In the genomic region with DNA sequence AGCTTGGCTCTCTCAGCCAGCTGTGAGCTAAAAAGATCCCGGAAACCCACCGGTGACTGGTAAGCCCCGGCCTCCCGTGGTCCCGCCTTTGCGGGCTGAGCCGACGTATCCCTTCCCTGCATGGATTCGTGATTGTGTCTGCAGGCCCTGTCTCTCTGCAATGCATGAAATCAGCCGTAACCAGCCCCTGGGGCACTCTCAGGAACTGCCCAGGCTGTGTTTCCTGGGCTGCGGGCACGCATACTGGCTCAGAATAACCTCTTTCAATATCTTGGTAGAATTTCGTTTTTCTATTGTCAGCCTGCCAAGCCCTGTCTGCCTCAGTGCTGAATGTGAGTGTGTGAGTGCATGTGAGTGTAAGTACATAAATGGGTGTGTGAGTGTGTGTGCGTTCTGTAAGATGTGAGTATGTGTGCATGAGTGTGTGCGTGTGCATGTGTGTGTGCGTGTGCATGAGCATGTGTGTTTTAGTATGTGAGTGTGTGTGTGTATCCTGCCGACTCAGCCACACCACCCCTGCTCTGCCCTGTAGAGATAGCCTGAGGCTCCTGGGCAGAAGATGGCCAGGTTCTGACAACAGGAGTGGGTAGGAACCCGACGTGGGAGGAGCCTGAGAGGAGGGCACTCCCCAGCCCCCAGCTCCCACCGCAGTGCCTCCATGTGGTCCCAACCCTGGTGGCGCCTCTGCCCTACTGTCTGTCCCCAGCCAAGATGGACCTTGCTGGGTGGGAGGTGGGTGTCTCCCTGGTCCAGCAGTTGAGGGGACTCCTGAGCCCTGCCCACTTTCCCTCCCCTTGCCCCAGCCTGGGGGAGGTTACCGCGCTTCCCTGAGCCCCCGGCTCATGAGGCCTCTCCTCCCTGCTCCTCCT, we compare ENCODE assay signal across 1 cellular context.
TF ChIP-seq lines count a peak whose summit lies in the region.

No MANE protein-coding gene starts in this region.

TF ChIP-seq in SK-N-SH treated with all-trans-retinoic acid at 6 μM for 48 hours, 23 proteins besides CTCF, POLR2A, EP300 and RAD21 (continued from another document):
- TF ChIP-seq CSRNP3 (CRISPR knock-in tag; IDR thresholded peaks at IDR 0.05) (no peak), ARNTL (CRISPR knock-in tag; IDR thresholded peaks at IDR 0.05; ENCODE audit: borderline replicate concordance, low read depth) (no peak), ZNF8 (CRISPR knock-in tag; IDR thresholded peaks at IDR 0.05) (no peak), GLIS3 (CRISPR knock-in tag; IDR thresholded peaks at IDR 0.05) (no peak), ESRRG (CRISPR knock-in tag; IDR thresholded peaks at IDR 0.05) (no peak), ZNF565 (CRISPR knock-in tag; conservative IDR thresholded peaks at IDR 0.05; ENCODE audit: low read depth) (no peak), POU6F1 (CRISPR knock-in tag; IDR thresholded peaks at IDR 0.05; ENCODE audit: borderline replicate concordance, low read depth) (no peak), RARB (CRISPR knock-in tag; IDR thresholded peaks at IDR 0.05) (no peak), TOX (CRISPR knock-in tag; IDR thresholded peaks at IDR 0.05; ENCODE audit: borderline replicate concordance) (no peak), CREB5 (CRISPR knock-in tag; IDR thresholded peaks at IDR 0.05; ENCODE audit: low read depth) (no peak), TSHZ2 (CRISPR knock-in tag; IDR thresholded peaks at IDR 0.05) (no peak), SNAI2 (CRISPR knock-in tag; IDR thresholded peaks at IDR 0.05) (no peak), BACH2 (CRISPR knock-in tag; IDR thresholded peaks at IDR 0.05; ENCODE audit: borderline replicate concordance) (no peak), ISL1 (CRISPR knock-in tag; IDR thresholded peaks at IDR 0.05) (no peak), PPARA (CRISPR knock-in tag; IDR thresholded peaks at IDR 0.05; ENCODE audit: borderline replicate concordance) (no peak), ZC3H10 (CRISPR knock-in tag; IDR thresholded peaks at IDR 0.05) (no peak), ZNF70 (CRISPR knock-in tag; IDR thresholded peaks at IDR 0.05) (no peak)
